22 cellular contexts compared by ENCODE assay signal in the genomic region with DNA sequence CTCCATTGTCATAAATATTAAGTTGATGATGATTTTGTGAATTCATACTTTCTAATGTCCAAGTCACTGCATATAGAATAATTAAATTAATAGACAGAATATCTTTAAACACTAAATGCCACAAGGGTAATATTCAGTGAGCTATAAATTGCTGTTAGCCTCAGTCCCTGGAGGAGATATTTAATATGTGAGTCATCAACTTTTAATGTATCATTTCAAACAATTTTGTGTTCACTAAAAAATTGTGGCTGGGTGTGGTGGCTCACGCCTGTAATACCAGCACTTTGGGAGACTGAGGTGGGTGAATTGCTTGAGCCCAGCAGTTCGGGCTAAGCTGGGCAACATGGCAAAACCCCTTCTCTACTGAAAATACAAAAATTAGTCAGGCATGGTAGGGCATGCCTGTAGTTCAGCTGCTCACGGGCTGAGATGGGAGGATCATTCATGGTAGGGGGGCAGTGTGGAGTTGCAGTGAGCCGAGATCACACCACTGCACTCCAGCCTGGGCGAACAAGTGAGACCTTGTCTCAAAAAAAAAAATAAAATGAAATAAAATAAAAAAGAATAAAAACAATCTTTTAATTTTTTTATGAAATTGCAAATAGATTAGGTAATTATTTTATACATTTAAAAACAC.
DNase-seq lines count a peak whose midpoint lies in the region; ATAC-seq, FAIRE-seq and TF ChIP-seq lines count a peak whose summit lies in the region.
"Had no signal": no experiment of that assay in that cellular context is flagged by ENCODE, and none has a peak within 500 bp of the region (broad histone marks: within the 10 kb centered on the region; RNA-seq: fewer than 3 reads in every experiment).

No MANE protein-coding gene starts in this region.

- H3K36me3 ChIP-seq in H1 (ENCODE audit: control insufficient read depth in 2 of 4, insufficient read depth in 4 of 4, low read length in 3 of 4): no peaks in the 10 kb centered on the region
- H3K36me3 ChIP-seq in mesendoderm (ENCODE audit: control insufficient read depth, insufficient read depth, low read length): no peaks in the 10 kb centered on the region
- H3K36me3 ChIP-seq in BE2C: no peaks in the 10 kb centered on the region
- H3K36me3 ChIP-seq: BLaER1 had no signal

- no peak overlapping the region for H3K14ac ChIP-seq in H1 (ENCODE audit: insufficient read length)

- no peak for TF ChIP-seq POLR2A in H1 (IDR thresholded peaks at IDR 0.05; ENCODE audit: control extremely low read depth in 1 of 2, low read depth in 2 of 2, low read length in 2 of 2)

- no peak overlapping the region; the same call in 1 of the 2 replicates for H3K18ac ChIP-seq in H1 (ENCODE audit: extremely low read depth, low read length)
- H3K18ac ChIP-seq in mesendoderm (ENCODE audit: low read length): no peak overlapping the region

- peak; percentile 0 for DNase-seq in NCI-H2171 treated with DMSO at 0.1 percent for 48 hours (lab: John Stamatoyannopoulos, UW)
- DNase-seq in NCI-H2171 (lab: John Stamatoyannopoulos, UW): no peak
- DNase-seq in H1 (ENCODE audit: low read depth in 1 of 2, low spot score in 2 of 2): no peak
- peak; percentile 6 for DNase-seq in mesendoderm
- DNase-seq in BE2C: no peak
- DNase-seq in NCI-H510A (lab: John Stamatoyannopoulos, UW): no peak
- no peak for DNase-seq in NCI-H1930 (lab: John Stamatoyannopoulos, UW)
- DNase-seq: CD4-positive, alpha-beta memory T cell; DMS53; EL; GOT3; NCI-H1417 treated with DMSO at 0.1 percent for 48 hours; NCI-H187 treated with DMSO at 0.1 percent for 48 hours; NCI-H510A treated with DMSO at 0.1 percent for 48 hours; RPMI8226; SHP77 treated with DMSO at 0.1 percent for 48 hours; SK-N-SH had no signal

- H2BK15ac ChIP-seq in H1 (ENCODE audit: low read length) (no peak overlapping the region), mesendoderm (replicated peaks; ENCODE audit: low read depth) (no peak overlapping the region)

- TF ChIP-seq CTCF in H1 (IDR thresholded peaks at IDR 0.05; ENCODE audit: control extremely low read depth in 1 of 3, insufficient read depth in 1 of 3, low read depth in 1 of 3, low read length in 3 of 3): no peak
- no peak for TF ChIP-seq CTCF in BE2C (IDR thresholded peaks at IDR 0.05; ENCODE audit: low read depth, low read length)

- FAIRE-seq in H1 (lab: Jason Lieb, UNC): no peak
- FAIRE-seq: GM12891, GM19239 had no signal

- H3K27me3 ChIP-seq in H1 (replicated peaks in 1 of 4; ENCODE audit: control insufficient read depth in 3 of 4, extremely low read depth in 1 of 4, insufficient read depth in 3 of 4, low read length in 3 of 4): no peaks in the 10 kb centered on the region
- no peaks in the 10 kb centered on the region for H3K27me3 ChIP-seq in mesendoderm (ENCODE audit: insufficient read depth, low read length, poor library complexity)
- no peaks in the 10 kb centered on the region for H3K27me3 ChIP-seq in BE2C
- H3K27me3 ChIP-seq: BLaER1 had no signal

- H2BK20ac ChIP-seq in H1 (ENCODE audit: low read length): no peak overlapping the region

- TF ChIP-seq RAD21 in H1 (IDR thresholded peaks at IDR 0.05 in 1 of 2, conservative IDR thresholded peaks at IDR 0.05 in 1 of 2; ENCODE audit: low read depth in 2 of 2, low read length in 2 of 2): no peak; a peak in 1 of 4 replicates

- H4K20me1 ChIP-seq in H1 (replicated peaks in 1 of 2; ENCODE audit: control insufficient read depth in 1 of 2, insufficient read depth in 2 of 2, low read length in 2 of 2): no peaks in the 10 kb centered on the region
- H4K20me1 ChIP-seq: BLaER1 had no signal

- H3K4ac ChIP-seq in H1 (replicated peaks; ENCODE audit: insufficient read length, low read depth, low read length): no peak overlapping the region
- H3K4ac ChIP-seq in mesendoderm (ENCODE audit: low read depth, low read length): no peak overlapping the region

- H3K79me2 ChIP-seq in H1 (ENCODE audit: control insufficient read depth in 1 of 2, insufficient read depth in 2 of 2, low read length in 2 of 2) (no peaks in the 10 kb centered on the region), mesendoderm (ENCODE audit: control insufficient read depth, insufficient read depth, low read length) (no peaks in the 10 kb centered on the region)

- WGBS in H1 (ENCODE audit: extremely low coverage in 1 of 2, insufficient coverage in 1 of 2, insufficient read length in 1 of 2, insufficient replicate concordance in 2 of 2, low coverage in 1 of 2, low lambda C conversion rate in 2 of 2, missing lambda C conversion rate in 1 of 2), 2 experiments: 73% methylated on average over 5 of the region's 5 CpGs; no CpG with 5 or more reads in 1 of the 2 experiments
- no CpG with 5 or more reads among the region's 5 CpGs for WGBS in mesendoderm (ENCODE audit: extremely low coverage, insufficient coverage, low lambda C conversion rate)

- H3K4me1 ChIP-seq in H1 (replicated peaks in 1 of 4; ENCODE audit: control insufficient read depth in 3 of 4, insufficient read depth in 4 of 4, low read length in 3 of 4): no peaks in the 10 kb centered on the region
- H3K4me1 ChIP-seq in mesendoderm (ENCODE audit: control insufficient read depth, low read depth, low read length): no peaks in the 10 kb centered on the region
- H3K4me1 ChIP-seq in BE2C: no peaks in the 10 kb centered on the region
- H3K4me1 ChIP-seq: BLaER1 had no signal

- H3K27ac ChIP-seq in H1 (ENCODE audit: low read depth, low read length) (no peak overlapping the region), mesendoderm (ENCODE audit: low read depth, low read length) (no peak overlapping the region)
- H3K27ac ChIP-seq: BLaER1, KMS-11 had no signal

- H2AK5ac ChIP-seq in H1 (ENCODE audit: low read depth, low read length) (no peak overlapping the region), mesendoderm (ENCODE audit: low read length) (no peak overlapping the region)

- no peak for ATAC-seq in HG03342 (IDR thresholded peaks at IDR 0.05; ENCODE audit: unreplicated experiment)

- H4K5ac ChIP-seq in H1 (ENCODE audit: insufficient read length, low read depth, low read length): no peak overlapping the region
- H4K5ac ChIP-seq in mesendoderm (ENCODE audit: low read length): no peak overlapping the region

- H4K8ac ChIP-seq in H1 (ENCODE audit: extremely low read depth, insufficient read depth, low read length): no peak overlapping the region
- H4K8ac ChIP-seq in mesendoderm (ENCODE audit: low read depth, low read length): no peak overlapping the region

- H3K56ac ChIP-seq in H1 (replicated peaks; ENCODE audit: insufficient read length, low read depth, low read length): no peak overlapping the region
- H3K56ac ChIP-seq in mesendoderm (ENCODE audit: low read length): no peak overlapping the region

- no peak overlapping the region for H4K91ac ChIP-seq in H1 (replicated peaks; ENCODE audit: insufficient read length, low read length)

- H2BK12ac ChIP-seq in H1 (ENCODE audit: low read depth, low read length): no peak overlapping the region

- H3K23me2 ChIP-seq in H1 (ENCODE audit: low read depth, low read length): no peaks in the 10 kb centered on the region

- no peak for TF ChIP-seq EP300 in H1 (IDR thresholded peaks at IDR 0.05; ENCODE audit: borderline replicate concordance in 1 of 2, low read depth in 2 of 2, low read length in 2 of 2)

- CTCF ChIA-PET in H1 (lab: Charles Lee; ENCODE audit: partially characterized antibody): no interaction called here

- H3K4me3 ChIP-seq in H1 (ENCODE audit: extremely low read depth in 1 of 4, insufficient read depth in 2 of 4, low read depth in 3 of 4, low read length in 4 of 4) (no peak overlapping the region), mesendoderm (ENCODE audit: low read length) (no peak overlapping the region), BE2C (ENCODE audit: low read depth, low read length) (no peak overlapping the region)
- H3K4me3 ChIP-seq: BLaER1 had no signal

- no peaks in the 10 kb centered on the region for H3K9me3 ChIP-seq in H1 (ENCODE audit: insufficient read depth in 2 of 2, low read depth in 1 of 2, low read length in 1 of 2)
- no peaks in the 10 kb centered on the region for H3K9me3 ChIP-seq in BE2C
- H3K9me3 ChIP-seq: BLaER1, SK-N-SH had no signal

- H2BK120ac ChIP-seq in H1 (replicated peaks; ENCODE audit: low read depth, low read length) (no peak overlapping the region), mesendoderm (ENCODE audit: low read depth, low read length) (no peak overlapping the region)

- H3K23ac ChIP-seq in H1 (ENCODE audit: insufficient read length): no peak overlapping the region
- no peak overlapping the region for H3K23ac ChIP-seq in mesendoderm (ENCODE audit: low read length)

- POLR2A ChIA-PET in H1 (lab: Charles Lee; ENCODE audit: partially characterized antibody): no interaction called here

- H3K79me1 ChIP-seq in H1 (ENCODE audit: low read depth, low read length): no peaks in the 10 kb centered on the region
- H3K79me1 ChIP-seq in mesendoderm (ENCODE audit: low read length): no peaks in the 10 kb centered on the region

- H2BK5ac ChIP-seq in H1 (ENCODE audit: low read depth, low read length): no peak overlapping the region
- no peak overlapping the region for H2BK5ac ChIP-seq in mesendoderm (ENCODE audit: low read length)

- H3K4me2 ChIP-seq in H1 (ENCODE audit: insufficient read depth in 1 of 2, low read depth in 2 of 2, low read length in 2 of 2) (no peak overlapping the region), mesendoderm (ENCODE audit: low read length) (no peak overlapping the region)
- H3K4me2 ChIP-seq: BLaER1, KMS-11, SK-N-SH had no signal

- H2AFZ ChIP-seq in H1 (ENCODE audit: low read length): peak overlapping the region; percentile 58; the same call in 1 of the 2 replicates

- H3K9ac ChIP-seq in H1 (replicated peaks in 1 of 4; ENCODE audit: extremely low read depth in 1 of 4, low read depth in 3 of 4, low read length in 3 of 4) (no peak overlapping the region), mesendoderm (ENCODE audit: low read length) (no peak overlapping the region)
- H3K9ac ChIP-seq: BLaER1, KMS-11, SK-N-SH had no signal

TF ChIP-seq in H1, 55 proteins besides CTCF, POLR2A, EP300 and RAD21 (continues in another document):
- no peak for TF ChIP-seq CTBP2 (IDR thresholded peaks at IDR 0.05; ENCODE audit: borderline replicate concordance, insufficient read depth, insufficient read length, low read length)
- TF ChIP-seq TBP (IDR thresholded peaks at IDR 0.05; ENCODE audit: low read depth, low read length): no peak
- no peak for TF ChIP-seq MAFK (IDR thresholded peaks at IDR 0.05; ENCODE audit: low read depth, low read length)
- no peak for TF ChIP-seq USF2 (IDR thresholded peaks at IDR 0.05; ENCODE audit: low read length)
- TF ChIP-seq KDM1A (IDR thresholded peaks at IDR 0.05; ENCODE audit: borderline replicate concordance, low read length): no peak
- TF ChIP-seq SAP30 (IDR thresholded peaks at IDR 0.05; ENCODE audit: insufficient read depth, insufficient replicate concordance, low read length): no peak
- no peak for TF ChIP-seq SIRT6 (IDR thresholded peaks at IDR 0.05; ENCODE audit: low read length)

Comparison
In these comparisons a context has a peak if more than half of its experiments do, and no peak if none do; other contexts are left out.
1. DNase-seq: peak in NCI-H2171 treated with DMSO at 0.1 percent for 48 hours (single experiment) and mesendoderm (single experiment); none in NCI-H2171 (single experiment), H1 (0 of 2), BE2C (single experiment), NCI-H510A (single experiment) and NCI-H1930 (0 of 2).